10 cellular contexts compared by ENCODE assay signal in genomic region chr2:215567504-215567903, GRCh38.
DNase-seq lines count a peak whose midpoint lies in the region; ATAC-seq, FAIRE-seq and TF ChIP-seq lines count a peak whose summit lies in the region.
"Had no signal": no experiment of that assay in that cellular context is flagged by ENCODE, and none has a peak within 500 bp of the region (broad histone marks: within the 10 kb centered on the region; RNA-seq: fewer than 3 reads in every experiment).

No MANE protein-coding gene starts in this region.

- peaks cover 7% of the 10 kb centered on the region for H3K27me3 Mint-ChIP-seq in stimulated activated naive CD8-positive, alpha-beta T cell treated with anti-CD3 and anti-CD28 coated beads, Interleukin-15, amount 100 ng/mL, for 72 hours

- TF ChIP-seq POLR2A in GM12891 (IDR thresholded peaks at IDR 0.05; ENCODE audit: low read depth, low read length) = no peak

- ATAC-seq in GM19395 (IDR thresholded peaks at IDR 0.05; ENCODE audit: unreplicated experiment) (peak; percentile 68), HG02870 (IDR thresholded peaks at IDR 0.05; ENCODE audit: unreplicated experiment) (peak; percentile 58), HG03571 (IDR thresholded peaks at IDR 0.05; ENCODE audit: unreplicated experiment) (peak; percentile 83)
- ATAC-seq in stimulated activated naive CD8-positive, alpha-beta T cell treated with anti-CD3 and anti-CD28 coated beads, Interleukin-15, amount 100 ng/mL, for 72 hours = no peak

- DNase-seq in GM12891 (ENCODE audit: insufficient read length, low spot score) (no peak), NCI-H2196 (lab: John Stamatoyannopoulos, UW; ENCODE audit: unreplicated experiment) (no peak), C1 segment of cervical spinal cord (lab: John Stamatoyannopoulos, UW) (no peak)
- DNase-seq in stimulated activated naive CD8-positive, alpha-beta T cell treated with anti-CD3 and anti-CD28 coated beads, Interleukin-15, amount 100 ng/mL, for 72 hours = no peak
- no peak for DNase-seq in stimulated activated naive CD4-positive, alpha-beta T cell treated with Interleukin-2 at 50 U/mL for 16 hours (lab: John Stamatoyannopoulos, UW)
- DNase-seq: brain microvascular endothelial cell, hypothalamus had no signal

- no peak overlapping the region for H3K27ac Mint-ChIP-seq in stimulated activated naive CD8-positive, alpha-beta T cell treated with anti-CD3 and anti-CD28 coated beads, Interleukin-15, amount 100 ng/mL, for 72 hours

- H3K9me3 Mint-ChIP-seq in stimulated activated naive CD8-positive, alpha-beta T cell treated with anti-CD3 and anti-CD28 coated beads, Interleukin-15, amount 100 ng/mL, for 72 hours = no peaks in the 10 kb centered on the region

- H3K4me3 Mint-ChIP-seq in stimulated activated naive CD8-positive, alpha-beta T cell treated with anti-CD3 and anti-CD28 coated beads, Interleukin-15, amount 100 ng/mL, for 72 hours = no peak overlapping the region

- FAIRE-seq in GM12891 (lab: Jason Lieb, UNC) = no peak

- no peaks in the 10 kb centered on the region for H3K4me1 Mint-ChIP-seq in stimulated activated naive CD8-positive, alpha-beta T cell treated with anti-CD3 and anti-CD28 coated beads, Interleukin-15, amount 100 ng/mL, for 72 hours

TF ChIP-seq in GM12891, 5 proteins besides CTCF, POLR2A, EP300 and RAD21:
- TF ChIP-seq POLR2AphosphoS5 (IDR thresholded peaks at IDR 0.05; ENCODE audit: low read depth, low read length) (no peak), SPI1 (IDR thresholded peaks at IDR 0.05; ENCODE audit: low read depth, low read length) (no peak), POU2F2 (IDR thresholded peaks at IDR 0.05; ENCODE audit: low read depth, low read length) (peak; percentile 86; the same call in 1 of the 2 replicates), PAX5 (IDR thresholded peaks at IDR 0.05; ENCODE audit: insufficient read depth, low read length, severe bottlenecking) (no peak)
